ENCODE assay signal across 23 cellular contexts in the genomic region with DNA sequence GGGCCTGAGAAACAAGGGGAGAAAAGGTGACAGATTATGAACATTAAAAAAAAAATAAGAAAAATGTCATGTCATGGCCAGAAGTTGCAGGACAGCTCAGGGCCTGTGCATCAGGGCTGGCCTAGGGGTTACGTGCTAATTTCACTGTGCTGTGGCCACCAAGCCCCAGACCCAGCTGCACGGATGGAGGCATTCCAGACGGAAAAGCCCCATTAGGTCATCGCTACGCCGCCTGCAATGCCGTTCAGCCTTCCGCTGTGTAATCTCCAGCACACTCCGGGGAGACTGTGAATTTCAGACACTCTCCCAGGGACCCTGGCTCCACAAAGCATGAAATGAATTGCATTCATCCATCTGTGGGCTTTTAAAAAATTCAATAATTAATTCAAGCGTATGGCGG. TPM values are rescaled to one million over a fixed set of nuclear protein-coding genes. Genes with fewer than 3 reads are reported as not detected.
"Had no signal": no experiment of that assay in that cellular context is flagged by ENCODE, and none has a peak within 500 bp of the region (broad histone marks: within the 10 kb centered on the region; RNA-seq: fewer than 3 reads in every experiment).

No MANE protein-coding gene starts in this region.

- H3K4me3 Mint-ChIP-seq: activated B cell treated with CpG ODN at 0.5 μM for 24 hours; activated CD4-positive, alpha-beta memory T cell treated with anti-CD3 and anti-CD28 coated beads for 36 hours; activated T-helper 1 cell treated with anti-CD3 and anti-CD28 coated beads, Interleukin-12 subunit alpha, Interleukin-12 subunit beta, Interleukin-2, Interleukin-4 antibody, amounts not matched to agents 30 ng/mL and 10 ng/mL and 1 ng/mL, durations not matched to agents 14 hours and 24 hours and 36 hours; dendritic cell treated with granulocyte-macrophage colony-stimulating factor and Interleukin-4, amounts not matched to agents 40 ng/mL and 50 ng/mL, for 4 days; naive thymus-derived CD4-positive, alpha-beta T cell; stimulated activated memory B cell treated with anti-CD40 and anti-IgM and Interleukin-4, amounts not matched to agents 10 μg/mL and 1 μg/mL and 100 μg/mL, for 72 hours had no signal

- H3K27ac Mint-ChIP-seq: activated B cell treated with CpG ODN at 0.5 μM for 24 hours; activated CD4-positive, alpha-beta memory T cell treated with anti-CD3 and anti-CD28 coated beads for 36 hours; activated naive CD4-positive, alpha-beta T cell treated with anti-CD3 and anti-CD28 coated beads, Interleukin-2, amount 50 U/mL, for 72 hours; activated T-helper 1 cell treated with anti-CD3 and anti-CD28 coated beads, Interleukin-12 subunit alpha, Interleukin-12 subunit beta, Interleukin-2, Interleukin-4 antibody, amounts not matched to agents 30 ng/mL and 10 ng/mL and 1 ng/mL, durations not matched to agents 14 hours and 24 hours and 36 hours; dendritic cell treated with granulocyte-macrophage colony-stimulating factor and Interleukin-4, amounts not matched to agents 40 ng/mL and 50 ng/mL, for 4 days; naive thymus-derived CD4-positive, alpha-beta T cell; stimulated activated memory B cell treated with anti-CD40 and anti-IgM and Interleukin-4, amounts not matched to agents 10 μg/mL and 1 μg/mL and 100 μg/mL, for 72 hours had no signal

- H3K36me3 ChIP-seq: adrenal gland, breast epithelium, thoracic aorta, upper lobe of left lung had no signal

- ATAC-seq: activated naive CD4-positive, alpha-beta T cell treated with anti-CD3 and anti-CD28 coated beads, Interleukin-2, amount 50 U/mL, for 72 hours; esophagus mucosa; left colon; naive thymus-derived CD4-positive, alpha-beta T cell; stimulated activated memory B cell treated with anti-CD40 and anti-IgM and Interleukin-4, amounts not matched to agents 10 μg/mL and 1 μg/mL and 100 μg/mL, for 72 hours had no signal

- H3K4me3 ChIP-seq: adrenal gland, breast epithelium, thoracic aorta, upper lobe of left lung had no signal

- H3K9me3 Mint-ChIP-seq: activated CD4-positive, alpha-beta memory T cell treated with anti-CD3 and anti-CD28 coated beads for 36 hours had no signal

- H3K36me3 Mint-ChIP-seq: activated CD4-positive, alpha-beta memory T cell treated with anti-CD3 and anti-CD28 coated beads for 36 hours; stimulated activated memory B cell treated with anti-CD40 and anti-IgM and Interleukin-4, amounts not matched to agents 10 μg/mL and 1 μg/mL and 100 μg/mL, for 72 hours had no signal

- H3K27me3 ChIP-seq: adrenal gland, upper lobe of left lung had no signal

- DNase-seq: activated B cell treated with CpG ODN at 0.5 μM for 24 hours; activated CD4-positive, alpha-beta memory T cell treated with anti-CD3 and anti-CD28 coated beads for 36 hours; activated CD4-positive, alpha-beta T cell treated with anti-CD3 and anti-CD28 coated beads for 4 hours; activated gamma-delta T cell treated with Interleukin-2 at 50 U/mL for 16 hours; activated T-cell treated with anti-CD3 and anti-CD28 coated beads for 4 hours; adrenal gland; cerebellar nuclear complex; effector CD8-positive, alpha-beta T cell; hippocampal formation; left colon; naive thymus-derived CD4-positive, alpha-beta T cell; small intestine; stimulated activated CD4-positive, alpha-beta T cell treated with anti-CD3 and anti-CD28 coated beads, Interleukin-4, amount 100 ng/mL, for 4 hours; upper lobe of left lung had no signal

- H3K27ac ChIP-seq: adrenal gland, breast epithelium, thoracic aorta, upper lobe of left lung had no signal

- FAIRE-seq: astrocyte, islet of Langerhans, small intestine had no signal

- H3K4me1 ChIP-seq: adrenal gland, breast epithelium, upper lobe of left lung had no signal

- H3K9me3 ChIP-seq: adrenal gland, thoracic aorta, upper lobe of left lung had no signal

- H3K4me1 Mint-ChIP-seq: activated B cell treated with CpG ODN at 0.5 μM for 24 hours; naive thymus-derived CD4-positive, alpha-beta T cell; stimulated activated memory B cell treated with anti-CD40 and anti-IgM and Interleukin-4, amounts not matched to agents 10 μg/mL and 1 μg/mL and 100 μg/mL, for 72 hours had no signal

RNA-seq across cellular contexts. Expression of gene NSG1, which starts 9.2 kb away (rescaled TPM):
- total RNA-seq: activated B cell treated with CpG ODN at 0.5 μM for 24 hours had no signal
